In the genomic region with DNA sequence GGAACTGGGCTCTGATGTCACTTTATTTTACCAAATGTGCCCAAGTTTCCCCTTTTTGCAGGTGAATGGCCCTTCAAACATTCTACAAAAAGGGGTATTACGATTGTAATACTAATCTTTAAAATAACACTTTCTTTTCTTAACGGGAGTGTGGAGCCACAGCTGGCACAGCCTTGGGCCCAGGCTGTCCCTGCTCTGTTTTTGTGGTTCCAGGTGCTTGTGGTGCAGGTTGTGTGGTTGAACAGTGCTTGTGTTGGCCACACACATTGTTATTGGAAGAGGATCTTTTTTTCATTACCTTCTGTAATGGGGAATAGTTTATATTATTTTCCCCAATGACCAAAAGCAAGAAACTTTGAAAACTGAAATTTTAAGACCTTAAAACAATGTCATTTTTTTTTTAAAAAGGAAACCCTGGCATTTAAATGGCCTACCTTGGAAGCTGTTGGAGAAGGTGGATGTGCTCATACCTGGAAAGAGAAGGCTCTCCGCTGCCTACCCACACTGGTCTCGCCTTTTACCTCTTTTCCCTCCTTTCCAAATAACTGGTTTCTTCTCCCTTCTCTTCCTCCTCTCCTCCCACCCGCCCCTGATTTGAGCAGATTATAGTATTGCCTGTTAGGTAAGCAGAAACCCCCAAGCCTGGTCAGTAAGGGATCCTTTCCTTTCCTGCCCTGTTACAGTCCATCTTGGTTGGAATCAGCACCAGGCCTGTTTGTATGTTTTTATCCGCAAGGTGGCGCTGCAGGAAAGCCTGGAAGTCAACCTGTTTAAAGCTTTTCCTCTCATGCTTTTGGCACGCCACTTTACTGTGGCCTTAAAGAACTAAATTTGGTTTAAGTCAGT, we compare ENCODE assay signal across 8 cellular contexts. TPM values are rescaled to one million over a fixed set of nuclear protein-coding genes. Genes with fewer than 3 reads are reported as not detected.
A peak's percentile ranks its signal among the peaks of the same experiment; 100 is the strongest.
DNase-seq lines count a peak whose midpoint lies in the region; ATAC-seq and TF ChIP-seq lines count a peak whose summit lies in the region.

No MANE protein-coding gene starts in this region.

- H3K27me3 ChIP-seq in BJ (ENCODE audit: control insufficient read depth, insufficient read depth, low read length) = no peaks in the 10 kb centered on the region

- peak; percentile 82 for TF ChIP-seq CTCF in BJ (IDR thresholded peaks at IDR 0.05; ENCODE audit: insufficient read depth, low read depth, low read length)
- TF ChIP-seq CTCF in endothelial cell (IDR thresholded peaks at IDR 0.05; ENCODE audit: unreplicated experiment) = peak; percentile 90
- TF ChIP-seq CTCF in mucosa of descending colon (IDR thresholded peaks at IDR 0.05) = peak; percentile 66

- CTCF ChIA-PET in BJ (lab: Yijun Ruan, JAX) = interaction anchor here (0.5 to 4.5 kb wide), 24 partner anchors 11 to 632 kb away, joined by 3 to 65 read pairs (median 4); partner anchors contain the start of gene OSTC

- no peak overlapping the region for H3K4me3 ChIP-seq in BJ (ENCODE audit: low read depth, low read length)
- no peak overlapping the region for H3K4me3 ChIP-seq in mucosa of descending colon

- no peak overlapping the region for H3K27ac Mint-ChIP-seq in endothelial cell (ENCODE audit: unreplicated experiment)

- H3K36me3 ChIP-seq in BJ (ENCODE audit: control insufficient read depth, insufficient read depth, low read length) (peaks cover 1% of the 10 kb centered on the region; the same call in 1 of the 2 replicates), mucosa of descending colon (ENCODE audit: low read depth) (no peaks in the 10 kb centered on the region)

- H3K36me3 Mint-ChIP-seq in endothelial cell (ENCODE audit: low read depth, unreplicated experiment) = peaks cover 8% of the 10 kb centered on the region

- ATAC-seq in GM19035 (IDR thresholded peaks at IDR 0.05; ENCODE audit: unreplicated experiment) (peak; percentile 79), HG03460 (IDR thresholded peaks at IDR 0.05; ENCODE audit: unreplicated experiment) (peak; percentile 76), mucosa of descending colon (peak; percentile 83)

- H3K9me3 ChIP-seq in mucosa of descending colon = no peaks in the 10 kb centered on the region

- H3K4me1 ChIP-seq in mucosa of descending colon (ENCODE audit: low read depth) = no peaks in the 10 kb centered on the region

- DNase-seq in BJ (ENCODE audit: low read depth) = peak; percentile 18
- peak; percentile 5 for DNase-seq in NCI-H82 treated with DMSO at 0.1 percent for 48 hours (lab: John Stamatoyannopoulos, UW; ENCODE audit: unreplicated experiment)
- peak; percentile 37 to 81 (median 63) for DNase-seq in activated CD8-positive, alpha-beta memory T cell treated with anti-CD3 and anti-CD28 coated beads for 48 hours (ENCODE audit: low read depth in 2 of 3, low spot score in 2 of 3)
- DNase-seq in endothelial cell (ENCODE audit: low spot score) = peak; percentile 86
- peak in 2 of 3 donors; percentile 80 to 94 for DNase-seq in mucosa of descending colon
- peak; percentile 93 for DNase-seq in stimulated activated CD8-positive, alpha-beta memory T cell treated with anti-CD3 and anti-CD28 coated beads, Interleukin-4, amount 100 ng/mL, for 48 hours

- no peaks in the 10 kb centered on the region for H3K9me3 Mint-ChIP-seq in endothelial cell (ENCODE audit: unreplicated experiment)

- POLR2A ChIA-PET in BJ (lab: Charles Lee) = no interaction called here

- H3K4me3 Mint-ChIP-seq in endothelial cell (ENCODE audit: unreplicated experiment) = no peak overlapping the region

- H3K4me1 Mint-ChIP-seq in endothelial cell (ENCODE audit: unreplicated experiment) = no peaks in the 10 kb centered on the region

- no peaks in the 10 kb centered on the region for H3K27me3 Mint-ChIP-seq in endothelial cell (ENCODE audit: unreplicated experiment)

- intact Hi-C loops in mucosa of descending colon (cut with DNase I, micrococcal nuclease) = no loop called here

RNA-seq across cellular contexts. Expression of gene HADH, which starts 28.6 kb away (rescaled TPM):
- 22.6 and 25.9 TPM in 2 replicates for polyA plus RNA-seq in BJ (2011; rRNA removed)
- 12.0 and 12.5 TPM in 2 replicates for polyA minus RNA-seq in BJ (2011; rRNA and poly(A)+ RNA removed)
- total RNA-seq in endothelial cell (ENCODE audit: unreplicated experiment) (26.6 TPM), mucosa of descending colon (100 to 1,000 TPM in 2 of 3 donors, 10 to 100 TPM in 1; 76.7 to 151 (median 103) TPM)

Comparison
In these comparisons a context has a peak if more than half of its experiments do, and no peak if none do; other contexts are left out.
1. DNase-seq: peak in every context shown above with its lines; median percentile 93 in stimulated activated CD8-positive, alpha-beta memory T cell treated with anti-CD3 and anti-CD28 coated beads, Interleukin-4, amount 100 ng/mL, for 48 hours; 87 in mucosa of descending colon; 86 in endothelial cell; 63 in activated CD8-positive, alpha-beta memory T cell treated with anti-CD3 and anti-CD28 coated beads for 48 hours; 18 in BJ; 5 in NCI-H82 treated with DMSO at 0.1 percent for 48 hours.